Comparison of ENCODE assay signal across 20 cellular contexts in genomic region chr6:19501737-19502245, GRCh38.
DNase-seq lines count a peak whose midpoint lies in the region; TF ChIP-seq lines count a peak whose summit lies in the region.
"Had no signal": no experiment of that assay in that cellular context is flagged by ENCODE, and none has a peak within 500 bp of the region (broad histone marks: within the 10 kb centered on the region; RNA-seq: fewer than 3 reads in every experiment).

No MANE protein-coding gene starts in this region.

- DNase-seq in HFFc6 (no peak), WERI-Rb-1 (no peak), mesothelial cell of epicardium (ENCODE audit: low spot score in 2 of 2, unreplicated experiment in 2 of 2) (no peak), head of caudate nucleus (no peak), nephron progenitor cell (no peak), dorsolateral prefrontal cortex (no peak), NCI-H187 treated with DMSO at 0.1 percent for 48 hours (lab: John Stamatoyannopoulos, UW) (no peak)
- DNase-seq: AML-193; C1 segment of cervical spinal cord; CD8-positive, alpha-beta memory T cell; DMS79; GM23248; Karpas-422; NCI-H1694; NCI-H2081 treated with DMSO at 0.1 percent for 48 hours; NCI-H2171 treated with DMSO at 0.1 percent for 48 hours; NCI-H524 treated with DMSO at 0.1 percent for 48 hours; SIG-M5 had no signal

- H3K9me3 Mint-ChIP-seq in HFFc6 (peaks cover 18% of the 10 kb centered on the region), mesothelial cell of epicardium (peaks cover 47% of the 10 kb centered on the region), nephron progenitor cell (peaks cover 69% of the 10 kb centered on the region)

- H3K27me3 Mint-ChIP-seq in HFFc6 (ENCODE audit: insufficient read depth) (peaks cover 5% of the 10 kb centered on the region), mesothelial cell of epicardium (ENCODE audit: low read depth) (no peaks in the 10 kb centered on the region), nephron progenitor cell (ENCODE audit: low read depth, poor library complexity) (no peaks in the 10 kb centered on the region)
- H3K27me3 Mint-ChIP-seq: CD8-positive, alpha-beta memory T cell; IgD-negative memory B cell had no signal

- no peaks in the 10 kb centered on the region for H3K36me3 Mint-ChIP-seq in HFFc6 (ENCODE audit: low read depth)
- peaks cover 8% of the 10 kb centered on the region for H3K36me3 Mint-ChIP-seq in mesothelial cell of epicardium
- H3K36me3 Mint-ChIP-seq in nephron progenitor cell (ENCODE audit: low read depth): no peaks in the 10 kb centered on the region
- H3K36me3 Mint-ChIP-seq: CD8-positive, alpha-beta memory T cell had no signal

- intact Hi-C loops in head of caudate nucleus (cut with DNase I): no loop called here
- intact Hi-C loops in dorsolateral prefrontal cortex (cut with DNase I): no loop called here

- no peaks in the 10 kb centered on the region for H3K27me3 ChIP-seq in WERI-Rb-1 (ENCODE audit: insufficient read depth, low read depth, severe bottlenecking)
- H3K27me3 ChIP-seq in dorsolateral prefrontal cortex: no peaks in the 10 kb centered on the region

- H3K4me3 Mint-ChIP-seq in HFFc6 (no peak overlapping the region), mesothelial cell of epicardium (no peak overlapping the region), nephron progenitor cell (no peak overlapping the region)
- H3K4me3 Mint-ChIP-seq: CD8-positive, alpha-beta memory T cell; IgD-negative memory B cell had no signal

- no peaks in the 10 kb centered on the region for H3K36me3 ChIP-seq in WERI-Rb-1

- peaks cover 10% of the 10 kb centered on the region for H3K9me3 ChIP-seq in WERI-Rb-1 (ENCODE audit: severe bottlenecking)

- TF ChIP-seq CTCF in 22Rv1 (IDR thresholded peaks at IDR 0.05): peak; percentile 18; the same call in 1 of the 2 replicates
- TF ChIP-seq CTCF in HFFc6 (IDR thresholded peaks at IDR 0.05): peak; percentile 35
- TF ChIP-seq CTCF in WERI-Rb-1 (IDR thresholded peaks at IDR 0.05; ENCODE audit: low read depth, low read length): 0 out of 2 replicates have a peak, but pooled peaks have one; percentile 18
- TF ChIP-seq CTCF in mesothelial cell of epicardium (IDR thresholded peaks at IDR 0.05; ENCODE audit: unreplicated experiment): peak; percentile 12
- no peak for TF ChIP-seq CTCF in nephron progenitor cell (IDR thresholded peaks at IDR 0.05)
- TF ChIP-seq CTCF in dorsolateral prefrontal cortex (IDR thresholded peaks at IDR 0.05 in 54 of 56, conservative IDR thresholded peaks at IDR 0.05 in 2 of 56; ENCODE audit: low read depth in 1 of 56, partially characterized antibody in 56 of 56): peak in 2 of 56 donors; percentile 6 to 20

- H3K27ac Mint-ChIP-seq in HFFc6 (no peak overlapping the region), mesothelial cell of epicardium (no peak overlapping the region), nephron progenitor cell (no peak overlapping the region)
- H3K27ac Mint-ChIP-seq: CD8-positive, alpha-beta memory T cell; IgD-negative memory B cell had no signal

- H3K4me1 Mint-ChIP-seq in HFFc6 (ENCODE audit: low read depth): no peaks in the 10 kb centered on the region
- H3K4me1 Mint-ChIP-seq in mesothelial cell of epicardium: no peaks in the 10 kb centered on the region
- no peaks in the 10 kb centered on the region for H3K4me1 Mint-ChIP-seq in nephron progenitor cell
- H3K4me1 Mint-ChIP-seq: CD8-positive, alpha-beta memory T cell; IgD-negative memory B cell had no signal

- H3K4me3 ChIP-seq in WERI-Rb-1 (ENCODE audit: low read depth, low read length) (no peak overlapping the region), dorsolateral prefrontal cortex (no peak overlapping the region)
- H3K4me3 ChIP-seq: GM23248 had no signal

- no peak overlapping the region for H3K27ac ChIP-seq in 22Rv1
- H3K27ac ChIP-seq in WERI-Rb-1: no peak overlapping the region
- no peak overlapping the region for H3K27ac ChIP-seq in dorsolateral prefrontal cortex
- H3K27ac ChIP-seq: GM23248 had no signal
